In the genomic region with DNA sequence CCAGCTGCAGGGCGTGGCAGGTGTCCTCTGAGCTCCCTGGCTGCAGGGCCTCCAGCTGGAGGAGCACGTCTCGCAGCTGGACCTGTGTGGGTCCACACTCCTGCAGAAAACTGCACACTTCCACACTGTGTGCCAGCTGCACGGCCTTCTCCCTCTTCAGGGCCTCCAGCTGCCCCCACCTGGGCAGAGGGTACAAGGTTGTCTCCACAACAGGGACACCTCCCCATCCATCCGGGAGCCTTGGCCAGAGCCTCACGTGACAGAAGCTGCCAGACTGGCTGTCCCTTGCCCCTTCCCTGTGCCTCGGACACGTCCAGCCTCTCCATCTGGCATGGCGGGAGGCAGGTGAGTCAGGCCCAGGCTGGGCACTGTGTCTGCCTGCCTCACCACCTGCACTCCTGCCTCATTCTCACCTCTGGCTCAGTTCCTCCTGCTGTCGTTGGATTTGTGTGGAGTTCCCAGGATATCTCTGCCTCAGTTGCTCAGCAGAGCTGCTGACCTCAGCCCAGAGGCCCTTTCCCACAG, we compare ENCODE assay signal across 21 cellular contexts.
"Had no signal": no experiment of that assay in that cellular context is flagged by ENCODE, and none has a peak within 500 bp of the region (broad histone marks: within the 10 kb centered on the region; RNA-seq: fewer than 3 reads in every experiment).

No MANE protein-coding gene starts in this region.

- H3K9me3 Mint-ChIP-seq: naive thymus-derived CD4-positive, alpha-beta T cell; nephron progenitor cell had no signal

- DNase-seq: cortex of kidney; effector CD8-positive, alpha-beta T cell; esophagus squamous epithelium; foreskin fibroblast; head of caudate nucleus; hippocampal formation; kidney glomerular epithelial cell; mammary epithelial cell; naive thymus-derived CD4-positive, alpha-beta T cell; nephron progenitor cell; posterior cingulate gyrus; sigmoid colon; stimulated activated CD4-positive, alpha-beta T cell treated with anti-CD3 and anti-CD28 coated beads, Interleukin-2, amount 100 ng/mL, for 24 hours; stimulated activated CD4-positive, alpha-beta T cell treated with anti-CD3 and anti-CD28 coated beads, Interleukin-4, amount 100 ng/mL, for 4 hours; stimulated activated naive CD4-positive, alpha-beta T cell treated with Interleukin-2 at 50 U/mL for 16 hours; trophoblast cell had no signal

- H3K4me3 Mint-ChIP-seq: naive thymus-derived CD4-positive, alpha-beta T cell; nephron progenitor cell had no signal

- H3K9me3 ChIP-seq: esophagus squamous epithelium, neutrophil, sigmoid colon had no signal

- H3K4me3 ChIP-seq: dorsolateral prefrontal cortex, esophagus squamous epithelium, sigmoid colon, skin epidermis had no signal

- H3K36me3 Mint-ChIP-seq: naive thymus-derived CD4-positive, alpha-beta T cell had no signal

- H3K27ac Mint-ChIP-seq: naive thymus-derived CD4-positive, alpha-beta T cell; nephron progenitor cell had no signal

- H3K36me3 ChIP-seq: esophagus squamous epithelium, neutrophil, sigmoid colon had no signal

- H3K27ac ChIP-seq: epithelial cell of prostate, neutrophil, sigmoid colon, skin epidermis had no signal

- ATAC-seq: left lobe of liver; naive thymus-derived CD4-positive, alpha-beta T cell had no signal
